22 cellular contexts compared by ENCODE assay signal in genomic region chr17:74042241-74042640, GRCh38.
DNase-seq lines count a peak whose midpoint lies in the region; ATAC-seq, FAIRE-seq and TF ChIP-seq lines count a peak whose summit lies in the region.
"Had no signal": no experiment of that assay in that cellular context is flagged by ENCODE, and none has a peak within 500 bp of the region (broad histone marks: within the 10 kb centered on the region; RNA-seq: fewer than 3 reads in every experiment).

No MANE protein-coding gene starts in this region.

- peak overlapping the region; percentile 20 for H2AFZ ChIP-seq in astrocyte (ENCODE audit: low read depth, low read length)
- H2AFZ ChIP-seq in hepatocyte: no peak overlapping the region

- H3K4me3 Mint-ChIP-seq in astrocyte (ENCODE audit: unreplicated experiment): no peak overlapping the region
- H3K4me3 Mint-ChIP-seq: activated naive CD8-positive, alpha-beta T cell treated with anti-CD3 and anti-CD28 coated beads for 36 hours; effector memory CD8-positive, alpha-beta T cell; stimulated activated naive CD8-positive, alpha-beta T cell treated with anti-CD3 and anti-CD28 coated beads, Interleukin-15, Interleukin-2, amounts not matched to agents 100 ng/mL and 50 ng/mL, for 24 hours; T-cell had no signal

- in situ Hi-C loops in G401 (cut with HindIII; ENCODE audit: low sequenced_read_pairs): no loop called here

- no peak for ATAC-seq in gastroesophageal sphincter
- ATAC-seq: effector memory CD8-positive, alpha-beta T cell; K562; T-cell had no signal

- H3K27me3 Mint-ChIP-seq in astrocyte (ENCODE audit: low read depth, unreplicated experiment): peaks cover 18% of the 10 kb centered on the region

- H3K27ac ChIP-seq in astrocyte (ENCODE audit: low read depth, low read length) (no peak overlapping the region), hepatocyte (peak overlapping the region; percentile 30), gastroesophageal sphincter (no peak overlapping the region)
- H3K27ac ChIP-seq: brain microvascular endothelial cell, colonic mucosa, SJSA1, tibial nerve had no signal

- no peak overlapping the region for H3K9ac ChIP-seq in astrocyte (ENCODE audit: low read length)

- no peaks in the 10 kb centered on the region for H3K36me3 Mint-ChIP-seq in astrocyte (ENCODE audit: low read depth, unreplicated experiment)
- H3K36me3 Mint-ChIP-seq: activated naive CD8-positive, alpha-beta T cell treated with anti-CD3 and anti-CD28 coated beads for 36 hours; T-cell had no signal

- H3K9me2 ChIP-seq in hepatocyte (replicated peaks; ENCODE audit: insufficient read depth): no peaks in the 10 kb centered on the region

- H3K36me3 ChIP-seq in astrocyte (ENCODE audit: insufficient read depth, low read length) (no peaks in the 10 kb centered on the region), hepatocyte (replicated peaks; ENCODE audit: insufficient read depth, low read depth) (no peaks in the 10 kb centered on the region), gastroesophageal sphincter (no peaks in the 10 kb centered on the region)
- H3K36me3 ChIP-seq: brain microvascular endothelial cell, colonic mucosa, SJSA1, tibial nerve had no signal

- no peak for TF ChIP-seq CTCF in astrocyte (IDR thresholded peaks at IDR 0.05; ENCODE audit: insufficient read depth, low read depth, low read length)
- TF ChIP-seq CTCF in hepatocyte (IDR thresholded peaks at IDR 0.05; ENCODE audit: poor library complexity): no peak
- no peak for TF ChIP-seq CTCF in gastroesophageal sphincter (IDR thresholded peaks at IDR 0.05)

- WGBS in hepatocyte (ENCODE audit: low lambda C conversion rate, missing lambda C conversion rate): 94% methylated on average over 4 of the region's 4 CpGs
- 80 to 94% methylated on average over 2 of the region's 4 CpGs for WGBS in gastroesophageal sphincter (ENCODE audit: low coverage in 1 of 2), 2 donors

- H3K4me3 ChIP-seq in astrocyte (ENCODE audit: insufficient read depth, low read depth, low read length) (no peak overlapping the region), hepatocyte (no peak overlapping the region), gastroesophageal sphincter (no peak overlapping the region)
- H3K4me3 ChIP-seq: colonic mucosa, K562, SJSA1, tibial nerve had no signal

- no peak for TF ChIP-seq EP300 in gastroesophageal sphincter (IDR thresholded peaks at IDR 0.05)

- H3K9me3 ChIP-seq in astrocyte (ENCODE audit: insufficient read depth, low read depth, low read length) (no peaks in the 10 kb centered on the region), hepatocyte (ENCODE audit: low read depth) (no peaks in the 10 kb centered on the region), gastroesophageal sphincter (no peaks in the 10 kb centered on the region)
- H3K9me3 ChIP-seq: Caco-2, colonic mucosa, SJSA1, tibial nerve had no signal

- peaks cover 10% of the 10 kb centered on the region for H3K4me1 Mint-ChIP-seq in astrocyte (ENCODE audit: low read depth, unreplicated experiment)
- H3K4me1 Mint-ChIP-seq: T-cell had no signal

- no peak for TF ChIP-seq POLR2A in gastroesophageal sphincter (IDR thresholded peaks at IDR 0.05)

- no peak overlapping the region for H3K27ac Mint-ChIP-seq in astrocyte (ENCODE audit: unreplicated experiment)
- H3K27ac Mint-ChIP-seq: activated naive CD8-positive, alpha-beta T cell treated with anti-CD3 and anti-CD28 coated beads for 36 hours; effector memory CD8-positive, alpha-beta T cell; stimulated activated naive CD8-positive, alpha-beta T cell treated with anti-CD3 and anti-CD28 coated beads, Interleukin-15, Interleukin-2, amounts not matched to agents 100 ng/mL and 50 ng/mL, for 24 hours; T-cell had no signal

- no peaks in the 10 kb centered on the region for H4K20me1 ChIP-seq in astrocyte (ENCODE audit: insufficient read depth, low read length)
- H4K20me1 ChIP-seq in hepatocyte (ENCODE audit: insufficient read depth, poor library complexity, severe bottlenecking): no peaks in the 10 kb centered on the region

- H3K4me1 ChIP-seq in astrocyte (ENCODE audit: insufficient read depth, low read length): peaks cover 4% of the 10 kb centered on the region
- no peaks in the 10 kb centered on the region for H3K4me1 ChIP-seq in hepatocyte (ENCODE audit: insufficient read depth)
- no peaks in the 10 kb centered on the region for H3K4me1 ChIP-seq in gastroesophageal sphincter
- H3K4me1 ChIP-seq: colonic mucosa, SJSA1, tibial nerve had no signal

- H3K4me2 ChIP-seq in astrocyte (ENCODE audit: low read length) (peak overlapping the region; percentile 49), hepatocyte (no peak overlapping the region)

- no peaks in the 10 kb centered on the region for H3K79me2 ChIP-seq in astrocyte (ENCODE audit: insufficient read depth, low read length)
- no peaks in the 10 kb centered on the region for H3K79me2 ChIP-seq in hepatocyte

- H3K9me3 Mint-ChIP-seq in astrocyte (ENCODE audit: unreplicated experiment): peaks cover 3% of the 10 kb centered on the region
- H3K9me3 Mint-ChIP-seq: activated naive CD8-positive, alpha-beta T cell treated with anti-CD3 and anti-CD28 coated beads for 36 hours; effector memory CD8-positive, alpha-beta T cell; stimulated activated naive CD8-positive, alpha-beta T cell treated with anti-CD3 and anti-CD28 coated beads, Interleukin-15, Interleukin-2, amounts not matched to agents 100 ng/mL and 50 ng/mL, for 24 hours; T-cell had no signal

- no peaks in the 10 kb centered on the region for H3K27me3 ChIP-seq in astrocyte (ENCODE audit: insufficient read depth, low read length)
- no peaks in the 10 kb centered on the region for H3K27me3 ChIP-seq in hepatocyte
- H3K27me3 ChIP-seq in gastroesophageal sphincter: peaks cover 27% of the 10 kb centered on the region
- H3K27me3 ChIP-seq: brain microvascular endothelial cell, colonic mucosa, tibial nerve had no signal

- FAIRE-seq in astrocyte (lab: Jason Lieb, UNC): no peak
- FAIRE-seq: K562 had no signal

- DNase-seq in G401 (ENCODE audit: low spot score): peak; percentile 91
- DNase-seq in astrocyte (ENCODE audit: low read depth): no peak
- no peak for DNase-seq in hepatocyte (ENCODE audit: low spot score)
- DNase-seq in putamen (ENCODE audit: low spot score): peak; percentile 28
- no peak for DNase-seq in A172 (ENCODE audit: low spot score)
- DNase-seq in activated CD8-positive, alpha-beta memory T cell treated with anti-CD3 and anti-CD28 coated beads, Interleukin-2, amount 50 U/mL, for 48 hours: no peak
- no peak for DNase-seq in NCI-H1694 (lab: John Stamatoyannopoulos, UW)
- DNase-seq: Caco-2; colonic mucosa; DMS79 treated with DMSO at 0.1 percent for 48 hours; effector memory CD8-positive, alpha-beta T cell; NCI-H1417; NCI-H2081; RPMI8226; T-cell had no signal

Comparison
In these comparisons a context has a peak if more than half of its experiments do, and no peak if none do; other contexts are left out.
1. DNase-seq: peak in G401 (single experiment) and putamen (single experiment); none in astrocyte (single experiment), hepatocyte (single experiment), A172 (single experiment), activated CD8-positive, alpha-beta memory T cell treated with anti-CD3 and anti-CD28 coated beads, Interleukin-2, amount 50 U/mL, for 48 hours (single experiment) and NCI-H1694 (single experiment).